In genomic region chr21:41121785-41122415, GRCh38 we compare ENCODE assay signal across 8 cellular contexts. TPM values are rescaled to one million over a fixed set of nuclear protein-coding genes. Genes with fewer than 3 reads are reported as not detected.
DNase-seq lines count a peak whose midpoint lies in the region; ATAC-seq and TF ChIP-seq lines count a peak whose summit lies in the region.

No MANE protein-coding gene starts in this region.

- no peaks in the 10 kb centered on the region for H3K79me2 ChIP-seq in parathyroid adenoma

- H3K9me3 ChIP-seq in NT2/D1 (ENCODE audit: insufficient read depth, low read length) (no peaks in the 10 kb centered on the region), parathyroid adenoma (ENCODE audit: control insufficient read depth, low read length) (no peaks in the 10 kb centered on the region), aorta (ENCODE audit: control insufficient read depth, low read length) (no peaks in the 10 kb centered on the region)

- TF ChIP-seq CTCF in parathyroid adenoma (IDR thresholded peaks at IDR 0.05), result peak; percentile 68

- H3K27ac Mint-ChIP-seq in activated T-helper 1 cell treated with anti-CD3 and anti-CD28 coated beads, Interleukin-12 subunit alpha, Interleukin-12 subunit beta, Interleukin-2, Interleukin-4 antibody, amounts not matched to agents 30 ng/mL and 10 ng/mL and 1 ng/mL, durations not matched to agents 14 hours and 24 hours and 36 hours, result no peak overlapping the region

- peaks cover 2% of the 10 kb centered on the region for H3K27me3 Mint-ChIP-seq in activated T-helper 1 cell treated with anti-CD3 and anti-CD28 coated beads, Interleukin-12 subunit alpha, Interleukin-12 subunit beta, Interleukin-2, Interleukin-4 antibody, amounts not matched to agents 30 ng/mL and 10 ng/mL and 1 ng/mL, durations not matched to agents 14 hours and 24 hours and 36 hours (ENCODE audit: insufficient read depth)

- H3K36me3 ChIP-seq in NT2/D1 (ENCODE audit: insufficient read depth, insufficient read length, low read length) (no peaks in the 10 kb centered on the region), parathyroid adenoma (ENCODE audit: control insufficient read depth, insufficient read depth, low read length) (no peaks in the 10 kb centered on the region), aorta (ENCODE audit: control insufficient read depth in 1 of 2, insufficient read depth in 2 of 2, low read length in 1 of 2) (no peaks in the 10 kb centered on the region)

- no peak overlapping the region for H2AFZ ChIP-seq in parathyroid adenoma

- H3K9me3 Mint-ChIP-seq in activated T-helper 1 cell treated with anti-CD3 and anti-CD28 coated beads, Interleukin-12 subunit alpha, Interleukin-12 subunit beta, Interleukin-2, Interleukin-4 antibody, amounts not matched to agents 30 ng/mL and 10 ng/mL and 1 ng/mL, durations not matched to agents 14 hours and 24 hours and 36 hours, result no peaks in the 10 kb centered on the region

- peaks cover 9% of the 10 kb centered on the region for H3K27me3 ChIP-seq in NT2/D1 (ENCODE audit: insufficient read depth, insufficient read length)
- H3K27me3 ChIP-seq in parathyroid adenoma (ENCODE audit: control insufficient read depth, insufficient read depth, low read length), result no peaks in the 10 kb centered on the region
- H3K27me3 ChIP-seq in aorta (ENCODE audit: control insufficient read depth in 1 of 2, insufficient read depth in 2 of 2, low read length in 1 of 2), result no peaks in the 10 kb centered on the region

- intact Hi-C loops in activated T-helper 1 cell treated with anti-CD3 and anti-CD28 coated beads, Interleukin-12 subunit alpha, Interleukin-12 subunit beta, Interleukin-2, Interleukin-4 antibody, amounts not matched to agents 30 ng/mL and 10 ng/mL and 1 ng/mL, durations not matched to agents 14 hours and 24 hours and 36 hours (cut with micrococcal nuclease), result loop anchor here (10.0 kb wide), 1 partner anchor 343 kb away; no protein-coding TSS in a partner anchor
- intact Hi-C loops in aorta (cut with DNase I), result loop anchor here (2.0 to 10.0 kb wide), 5 partner anchors 133 to 339 kb away; partner anchors contain the start of genes MX1 (in 1 of the 2) and MX2 (in 1 of the 2)

- no peaks in the 10 kb centered on the region for H3K4me1 Mint-ChIP-seq in activated T-helper 1 cell treated with anti-CD3 and anti-CD28 coated beads, Interleukin-12 subunit alpha, Interleukin-12 subunit beta, Interleukin-2, Interleukin-4 antibody, amounts not matched to agents 30 ng/mL and 10 ng/mL and 1 ng/mL, durations not matched to agents 14 hours and 24 hours and 36 hours (ENCODE audit: low read depth)

- H3K9ac ChIP-seq in NT2/D1 (ENCODE audit: insufficient read length, low read depth) (no peak overlapping the region), parathyroid adenoma (no peak overlapping the region)

- H3K4me1 ChIP-seq in NT2/D1 (ENCODE audit: insufficient read depth, insufficient read length) (no peaks in the 10 kb centered on the region), parathyroid adenoma (no peaks in the 10 kb centered on the region), aorta (ENCODE audit: control insufficient read depth in 1 of 2, insufficient read depth in 2 of 2, low read length in 2 of 2) (no peaks in the 10 kb centered on the region)

- DNase-seq in DMS114 treated with DMSO at 0.1 percent for 48 hours (lab: John Stamatoyannopoulos, UW; ENCODE audit: unreplicated experiment) (peak; percentile 22), HT1080 (ENCODE audit: low read depth) (peak; percentile 80), NT2/D1 (ENCODE audit: low read depth, low spot score) (peak; percentile 87), glomerular visceral epithelial cell (ENCODE audit: extremely low spot score) (peak; percentile 85), aorta (peak; percentile 91 to 94)
- DNase-seq in activated T-helper 1 cell treated with anti-CD3 and anti-CD28 coated beads, Interleukin-12 subunit alpha, Interleukin-12 subunit beta, Interleukin-2, Interleukin-4 antibody, amounts not matched to agents 30 ng/mL and 10 ng/mL and 1 ng/mL, durations not matched to agents 14 hours and 24 hours and 36 hours (ENCODE audit: low spot score), result peak; percentile 37

- no peak overlapping the region for H3K27ac ChIP-seq in parathyroid adenoma
- H3K27ac ChIP-seq in aorta (ENCODE audit: low read depth in 1 of 2, low read length in 2 of 2), result no peak overlapping the region

- no peak overlapping the region for H3K4me2 ChIP-seq in parathyroid adenoma (ENCODE audit: low read length)

- ATAC-seq in aorta (ENCODE audit: low FRiP score) (peak; percentile 84), HG03520 (IDR thresholded peaks at IDR 0.05; ENCODE audit: unreplicated experiment) (no peak)

- H3K4me3 Mint-ChIP-seq in activated T-helper 1 cell treated with anti-CD3 and anti-CD28 coated beads, Interleukin-12 subunit alpha, Interleukin-12 subunit beta, Interleukin-2, Interleukin-4 antibody, amounts not matched to agents 30 ng/mL and 10 ng/mL and 1 ng/mL, durations not matched to agents 14 hours and 24 hours and 36 hours, result no peak overlapping the region

- H3K36me3 Mint-ChIP-seq in activated T-helper 1 cell treated with anti-CD3 and anti-CD28 coated beads, Interleukin-12 subunit alpha, Interleukin-12 subunit beta, Interleukin-2, Interleukin-4 antibody, amounts not matched to agents 30 ng/mL and 10 ng/mL and 1 ng/mL, durations not matched to agents 14 hours and 24 hours and 36 hours (ENCODE audit: low read depth), result no peaks in the 10 kb centered on the region

- H3K4me3 ChIP-seq in NT2/D1 (ENCODE audit: insufficient read length, low read depth), result no peak overlapping the region
- no peak overlapping the region for H3K4me3 ChIP-seq in parathyroid adenoma (ENCODE audit: low read depth, low read length)
- H3K4me3 ChIP-seq in aorta (ENCODE audit: low read length in 2 of 2), result no peak overlapping the region

- WGBS in aorta, 2 donors, result 34 to 36% methylated on average over 18 to 19 of the region's 19 CpGs

RNA-seq across cellular contexts. Expression of gene BACE2, which starts 46.1 kb away (rescaled TPM):
- total RNA-seq in HT1080 (2014; rRNA removed; shearing (Covaris generic)), result 37.6 and 46.0 TPM in 2 replicates
- 68.8 and 71.4 TPM in 2 replicates for polyA plus RNA-seq in HT1080 (2015; cell fraction: cytosol; rRNA removed)
- 40.7 and 49.0 TPM in 2 replicates for polyA plus RNA-seq in HT1080 (2015; cell fraction: nucleus; rRNA removed)
- total RNA-seq in activated T-helper 1 cell treated with anti-CD3 and anti-CD28 coated beads, Interleukin-12 subunit alpha, Interleukin-12 subunit beta, Interleukin-2, Interleukin-4 antibody, amounts not matched to agents 30 ng/mL and 10 ng/mL and 1 ng/mL, durations not matched to agents 14 hours and 24 hours and 36 hours, result 0.81 and 1.8 TPM in 2 replicates
- 100 to 1,000 TPM in 1 of 2 donors, 10 to 100 TPM in 1; 80.4 to 151 TPM for total RNA-seq in aorta
- polyA plus RNA-seq in aorta, result 10 to 100 TPM; 26.2 to 53.3 TPM

Comparison
In these comparisons a context has a peak if more than half of its experiments do, and no peak if none do; other contexts are left out.
1. DNase-seq: peak in every context shown above with its lines; median percentile 92 in aorta; 87 in NT2/D1; 85 in glomerular visceral epithelial cell; 80 in HT1080; 37 in activated T-helper 1 cell treated with anti-CD3 and anti-CD28 coated beads, Interleukin-12 subunit alpha, Interleukin-12 subunit beta, Interleukin-2, Interleukin-4 antibody, amounts not matched to agents 30 ng/mL and 10 ng/mL and 1 ng/mL, durations not matched to agents 14 hours and 24 hours and 36 hours; 22 in DMS114 treated with DMSO at 0.1 percent for 48 hours.
2. RNA of gene BACE2, which starts 46.1 kb away (total RNA-seq): 80.4 to 151 TPM in aorta and 37.6 to 46.0 TPM in HT1080; 0.81 to 1.8 TPM in activated T-helper 1 cell treated with anti-CD3 and anti-CD28 coated beads, Interleukin-12 subunit alpha, Interleukin-12 subunit beta, Interleukin-2, Interleukin-4 antibody, amounts not matched to agents 30 ng/mL and 10 ng/mL and 1 ng/mL, durations not matched to agents 14 hours and 24 hours and 36 hours; every median in the first group is over 10 times any median in the second.